ENCODE assay signal across 20 cellular contexts in the genomic region with DNA sequence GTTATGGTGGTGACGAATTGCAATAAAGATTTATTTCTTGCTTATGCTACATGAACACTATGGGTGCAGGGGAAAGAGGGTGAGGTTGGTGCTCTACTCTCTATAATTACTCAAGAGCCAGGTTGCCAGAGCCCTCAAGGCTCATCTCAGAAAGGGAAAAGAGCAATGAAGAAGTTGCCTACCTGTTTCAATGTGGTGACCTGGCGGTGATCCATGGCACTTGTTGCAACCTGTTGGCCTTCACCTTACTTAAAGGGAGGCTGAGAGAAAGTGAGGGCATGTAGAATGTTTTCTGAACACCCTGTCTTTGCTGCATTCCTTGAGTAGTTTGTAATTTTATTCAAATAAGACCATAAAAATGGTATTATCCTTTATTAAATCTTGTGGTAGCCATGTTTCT.
A peak's percentile ranks its signal among the peaks of the same experiment; 100 is the strongest.
DNase-seq lines count a peak whose midpoint lies in the region; ATAC-seq, FAIRE-seq and TF ChIP-seq lines count a peak whose summit lies in the region.
"Had no signal": no experiment of that assay in that cellular context is flagged by ENCODE, and none has a peak within 500 bp of the region (broad histone marks: within the 10 kb centered on the region; RNA-seq: fewer than 3 reads in every experiment).

No MANE protein-coding gene starts in this region.

- no peak overlapping the region for H3K4me3 Mint-ChIP-seq in MCF 10A (ENCODE audit: unreplicated experiment)
- H3K4me3 Mint-ChIP-seq: B cell; CD4-positive, CD25-positive, alpha-beta regulatory T cell; CD8-positive, alpha-beta T cell had no signal

- ATAC-seq in foreskin keratinocyte (no peak), HG03342 (IDR thresholded peaks at IDR 0.05; ENCODE audit: unreplicated experiment) (no peak)
- ATAC-seq: CD8-positive, alpha-beta T cell had no signal

- intact Hi-C loops in MCF 10A (cut with micrococcal nuclease): no loop called here
- intact Hi-C loops in breast epithelium (cut with DNase I; ENCODE audit: low total_unique reads): no loop called here
- intact Hi-C loops in uterus (cut with DNase I; ENCODE audit: low total_unique reads): no loop called here

- POLR2A ChIA-PET in MCF 10A (lab: Yijun Ruan, JAX): no interaction called here

- H3K36me3 ChIP-seq in breast epithelium (no peaks in the 10 kb centered on the region), bronchial epithelial cell (ENCODE audit: control insufficient read depth, insufficient read depth, low read length) (no peaks in the 10 kb centered on the region), uterus (no peaks in the 10 kb centered on the region)
- H3K36me3 ChIP-seq: BLaER1 had no signal

- CTCF ChIA-PET in MCF 10A (lab: Yijun Ruan, JAX): no interaction called here

- H3K9me3 ChIP-seq in breast epithelium (no peaks in the 10 kb centered on the region), uterus (no peaks in the 10 kb centered on the region)
- H3K9me3 ChIP-seq: BLaER1, Caco-2 had no signal

- no peak overlapping the region for H3K4me3 ChIP-seq in breast epithelium
- no peak overlapping the region for H3K4me3 ChIP-seq in bronchial epithelial cell (ENCODE audit: low read depth, low read length)
- H3K4me3 ChIP-seq in uterus: no peak overlapping the region
- H3K4me3 ChIP-seq: BLaER1 had no signal

- TF ChIP-seq CTCF in MCF 10A (IDR thresholded peaks at IDR 0.05; ENCODE audit: unreplicated experiment) (no peak), breast epithelium (IDR thresholded peaks at IDR 0.05) (no peak), bronchial epithelial cell (IDR thresholded peaks at IDR 0.05; ENCODE audit: insufficient read depth, low read length, severe bottlenecking) (no peak), foreskin keratinocyte (conservative IDR thresholded peaks at IDR 0.05) (no peak), uterus (IDR thresholded peaks at IDR 0.05) (no peak)

- H3K4me1 ChIP-seq in breast epithelium: no peaks in the 10 kb centered on the region
- H3K4me1 ChIP-seq in foreskin keratinocyte: no peaks in the 10 kb centered on the region
- no peaks in the 10 kb centered on the region for H3K4me1 ChIP-seq in uterus
- H3K4me1 ChIP-seq: BLaER1, Caco-2 had no signal

- no peaks in the 10 kb centered on the region for H3K27me3 ChIP-seq in breast epithelium
- H3K27me3 ChIP-seq in bronchial epithelial cell (ENCODE audit: control insufficient read depth, insufficient read depth, low read length): no peaks in the 10 kb centered on the region
- no peaks in the 10 kb centered on the region for H3K27me3 ChIP-seq in foreskin keratinocyte
- H3K27me3 ChIP-seq in uterus: no peaks in the 10 kb centered on the region
- H3K27me3 ChIP-seq: BLaER1 had no signal

- H3K9me3 Mint-ChIP-seq in MCF 10A (ENCODE audit: unreplicated experiment): no peaks in the 10 kb centered on the region
- H3K9me3 Mint-ChIP-seq: CD8-positive, alpha-beta T cell had no signal

- H3K36me3 Mint-ChIP-seq in MCF 10A (ENCODE audit: insufficient read depth, unreplicated experiment): no peaks in the 10 kb centered on the region
- H3K36me3 Mint-ChIP-seq: CD4-positive, CD25-positive, alpha-beta regulatory T cell; CD8-positive, alpha-beta T cell had no signal

- no peak overlapping the region for H3K27ac Mint-ChIP-seq in MCF 10A (ENCODE audit: low read depth, unreplicated experiment)
- H3K27ac Mint-ChIP-seq: B cell; CD4-positive, CD25-positive, alpha-beta regulatory T cell; CD8-positive, alpha-beta T cell had no signal

- no peaks in the 10 kb centered on the region for H3K27me3 Mint-ChIP-seq in MCF 10A (ENCODE audit: insufficient read depth, unreplicated experiment)
- H3K27me3 Mint-ChIP-seq: B cell had no signal

- DNase-seq in MCF 10A (ENCODE audit: unreplicated experiment) (peak; percentile 51), breast epithelium (ENCODE audit: low spot score in 2 of 2) (no peak), bronchial epithelial cell (ENCODE audit: low read depth) (peak; percentile 26), foreskin keratinocyte (peak; percentile 15 to 62), uterus (no peak)
- DNase-seq: Caco-2; CD4-positive, CD25-positive, alpha-beta regulatory T cell; CD8-positive, alpha-beta T cell; DMS153; DND-41; H7 had no signal

- TF ChIP-seq POLR2A in breast epithelium (IDR thresholded peaks at IDR 0.05): no peak
- no peak for TF ChIP-seq POLR2A in uterus (IDR thresholded peaks at IDR 0.05)

- H3K4me1 Mint-ChIP-seq in MCF 10A (ENCODE audit: insufficient read depth, unreplicated experiment): peaks cover 6% of the 10 kb centered on the region
- H3K4me1 Mint-ChIP-seq: B cell; CD4-positive, CD25-positive, alpha-beta regulatory T cell had no signal

- H3K27ac ChIP-seq in breast epithelium (no peak overlapping the region), foreskin keratinocyte (no peak overlapping the region), uterus (no peak overlapping the region)
- H3K27ac ChIP-seq: 22Rv1, BLaER1, C4-2B had no signal

- no peak for FAIRE-seq in bronchial epithelial cell (lab: Jason Lieb, UNC)
- FAIRE-seq: A204.1, G401.6, GM12892, H1 had no signal

- BruUV-seq in MCF 10A (replicated peaks; lab: Mats Ljungman, UMichigan): no TSS peak

Comparison
In these comparisons a context has a peak if more than half of its experiments do, and no peak if none do; other contexts are left out.
1. DNase-seq: peak in MCF 10A (single experiment), bronchial epithelial cell (single experiment) and foreskin keratinocyte (2 of 2); none in breast epithelium (0 of 2) and uterus (0 of 2).